In the genomic region with DNA sequence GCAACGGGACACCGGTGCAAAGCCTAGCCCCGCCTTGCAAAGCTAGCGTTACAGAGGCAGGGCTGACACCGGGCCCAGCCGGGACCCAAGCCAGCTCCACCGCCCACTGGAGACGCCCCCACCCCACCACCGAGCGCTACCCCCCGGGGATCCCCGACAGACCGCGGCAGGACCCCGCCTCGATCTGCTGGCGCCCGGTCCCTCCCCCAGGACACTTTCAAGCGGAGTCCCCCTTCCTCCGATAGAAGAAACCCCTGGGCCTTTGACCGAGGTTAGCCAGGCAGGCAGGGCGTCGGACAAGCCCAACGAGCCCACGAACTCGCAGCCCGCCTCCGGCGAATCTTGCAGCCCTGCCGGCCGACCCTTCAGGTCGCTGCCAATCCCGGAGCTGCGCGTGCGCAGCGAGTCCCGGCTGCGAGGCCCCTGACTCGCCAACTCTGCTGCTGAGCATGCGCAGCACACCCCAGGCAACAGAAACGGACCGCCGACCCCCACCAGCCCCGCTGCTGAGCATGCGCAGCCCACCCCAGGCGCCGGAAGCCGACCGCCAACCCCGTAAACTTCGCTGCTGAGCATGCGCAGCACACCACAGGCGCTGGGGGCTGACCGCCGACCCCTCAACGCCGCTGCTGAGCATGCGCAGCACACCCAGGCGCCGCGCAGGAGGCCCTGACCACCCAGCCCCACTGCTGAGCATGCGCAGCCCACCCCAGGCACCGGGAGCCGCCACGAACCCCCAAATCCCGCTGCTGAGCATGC, we compare ENCODE assay signal across 8 cellular contexts. TPM values are rescaled to one million over a fixed set of nuclear protein-coding genes. Genes with fewer than 3 reads are reported as not detected.
DNase-seq lines count a peak whose midpoint lies in the region; ATAC-seq, FAIRE-seq and TF ChIP-seq lines count a peak whose summit lies in the region.

No MANE protein-coding gene starts in this region.

- DNase-seq in GM12891 (ENCODE audit: insufficient read length, low spot score) = peak; percentile 99
- DNase-seq in NCI-H1417 treated with DMSO at 0.1 percent for 48 hours (lab: John Stamatoyannopoulos, UW) = peak; percentile 96
- peak; percentile 89 to 97 for DNase-seq in SW 1271 (lab: John Stamatoyannopoulos, UW)
- peak; percentile 98 to 100 for DNase-seq in heart right ventricle
- DNase-seq in posterior cingulate gyrus = peak; percentile 91 to 99 (median 94)
- DNase-seq in upper lobe of left lung = peak; percentile 95 to 98

- TF ChIP-seq POLR2A in GM12891 (IDR thresholded peaks at IDR 0.05; ENCODE audit: low read depth, low read length) (peak; percentile 88), upper lobe of left lung (IDR thresholded peaks at IDR 0.05) (peak in 2 of 4 donors; percentile 60 to 69)

- ATAC-seq in HG02798 (IDR thresholded peaks at IDR 0.05; ENCODE audit: poor library complexity, unreplicated experiment) (peak; percentile 87), heart right ventricle (peak; percentile 95 to 98 (median 96)), upper lobe of left lung (ENCODE audit: low FRiP score in 2 of 2) (peak; percentile 94 to 96)

- TF ChIP-seq CTCF in heart right ventricle (IDR thresholded peaks at IDR 0.05) (no peak), upper lobe of left lung (IDR thresholded peaks at IDR 0.05) (peak in 1 of 6 experiments; percentile 37)

- H3K36me3 ChIP-seq in heart right ventricle (peaks cover 0 to 24% (median 3%) of the 10 kb centered on the region in 9 donors), upper lobe of left lung (peaks cover 0 to under 1% (median 0%) of the 10 kb centered on the region in 4 donors)

- 0 to 1% (median 0%) methylated on average over 67 of the region's 67 CpGs for WGBS in adipose tissue, 3 donors
- 0 to 1% methylated on average over 64 to 67 of the region's 67 CpGs for WGBS in heart right ventricle, 2 donors
- 0% methylated on average over 7 to 30 of the region's 67 CpGs for WGBS in upper lobe of left lung, 2 donors

- H3K4me3 ChIP-seq in heart right ventricle (peak overlapping the region; percentile 64 to 99 (median 86)), upper lobe of left lung (peak overlapping the region; percentile 66 to 88 (median 76))

- no peak for TF ChIP-seq EP300 in upper lobe of left lung (IDR thresholded peaks at IDR 0.05)

- peak; percentile 100 for FAIRE-seq in GM12891 (lab: Jason Lieb, UNC)

- H3K27ac ChIP-seq in adipose tissue (ENCODE audit: low read depth, low read length) (peak overlapping the region; percentile 44), heart right ventricle (peak overlapping the region; percentile 96 to 100 (median 98)), upper lobe of left lung (peak overlapping the region; percentile 92 to 99 (median 97))

- intact Hi-C loops in heart right ventricle (cut with DNase I) = loop anchor here in 2 of 10 donors (5.0 kb wide), 1 partner anchor 46 kb away; no protein-coding TSS in a partner anchor
- intact Hi-C loops in posterior cingulate gyrus (cut with DNase I) = loop anchor here (2.0 to 5.0 kb wide), 3 partner anchors 40 to 59 kb away; a partner anchor contains a TSS

- H3K9me3 ChIP-seq in heart right ventricle (peaks cover 0 to 5% (median 0%) of the 10 kb centered on the region in 11 donors), upper lobe of left lung (no peaks in the 10 kb centered on the region)

- no peaks in the 10 kb centered on the region for H3K27me3 ChIP-seq in heart right ventricle
- no peaks in the 10 kb centered on the region for H3K27me3 ChIP-seq in upper lobe of left lung

- peaks cover 5 to 55% (median 42%) of the 10 kb centered on the region in 9 donors for H3K4me1 ChIP-seq in heart right ventricle
- H3K4me1 ChIP-seq in upper lobe of left lung = peaks cover 18 to 44% (median 29%) of the 10 kb centered on the region in 4 donors

TF ChIP-seq in GM12891, 5 proteins besides CTCF, POLR2A, EP300 and RAD21:
- peak; percentile 86; the same call in 1 of the 2 replicates for TF ChIP-seq POLR2AphosphoS5 (IDR thresholded peaks at IDR 0.05; ENCODE audit: low read depth, low read length)
- 0 out of 2 replicates have a peak, but pooled peaks have one; percentile 21 for TF ChIP-seq POU2F2 (IDR thresholded peaks at IDR 0.05; ENCODE audit: low read depth, low read length)
- TF ChIP-seq TAF1 (IDR thresholded peaks at IDR 0.05; ENCODE audit: low read depth, low read length) = no peak
- no peak for TF ChIP-seq PAX5 (IDR thresholded peaks at IDR 0.05; ENCODE audit: insufficient read depth, low read length, severe bottlenecking)
- no peak for TF ChIP-seq SPI1 (IDR thresholded peaks at IDR 0.05; ENCODE audit: low read depth, low read length)

RNA-seq across cellular contexts. Expression of a gene that starts 0.7 kb away (rescaled TPM):
- 16.1 TPM for polyA plus RNA-seq in GM12891 (2012; ENCODE audit: low read depth, missing spikeins)
- 100 to 1,000 TPM in 1 of 3 donors, 10 to 100 TPM in 2; 31.1 to 109 (median 61.1) TPM for polyA plus RNA-seq in adipose tissue
- 100 to 1,000 TPM; 100 to 204 (median 175) TPM for total RNA-seq in heart right ventricle
- polyA plus RNA-seq in heart right ventricle = 100 to 1,000 TPM in 1 of 2 donors, 10 to 100 TPM in 1; 49.2 to 126 TPM
- total RNA-seq in upper lobe of left lung = 10 to 100 TPM; 40.9 to 87.3 (median 77.3) TPM

RNA-seq across cellular contexts. Expression of a gene that starts 39.5 kb away (rescaled TPM):
- 19.1 TPM for polyA plus RNA-seq in GM12891 (2012; ENCODE audit: low read depth, missing spikeins)
- 10 to 100 TPM in 2 of 3 donors, 1 to 10 TPM in 1; 8.2 to 19.1 (median 16.7) TPM for polyA plus RNA-seq in adipose tissue
- total RNA-seq in heart right ventricle = 10 to 100 TPM; 17.3 to 24.0 (median 19.9) TPM
- polyA plus RNA-seq in heart right ventricle = 10 to 100 TPM in 1 of 2 donors, 1 to 10 TPM in 1; 8.7 to 15.3 TPM
- total RNA-seq in upper lobe of left lung = 10 to 100 TPM; 17.1 to 19.5 (median 18.0) TPM

RNA-seq across cellular contexts. Expression of a gene that starts 56.4 kb away (rescaled TPM):
- polyA plus RNA-seq in GM12891 (2012; ENCODE audit: low read depth, missing spikeins) = 3,128 TPM
- polyA plus RNA-seq in adipose tissue = 1,000 to 10,000 TPM; 1,415 to 2,950 (median 1,968) TPM
- 100 to 1,000 TPM; 446 to 663 (median 505) TPM for total RNA-seq in heart right ventricle
- 1,000 to 10,000 TPM; 1,343 to 1,956 TPM for polyA plus RNA-seq in heart right ventricle
- total RNA-seq in upper lobe of left lung = 1,000 to 10,000 TPM in 2 of 6 donors, 100 to 1,000 TPM in 4; 689 to 1,790 (median 847) TPM

Comparison
In these comparisons a context has a peak if more than half of its experiments do, and no peak if none do; other contexts are left out.
1. Peak in every context shown above with its lines: DNase-seq, ATAC-seq, H3K4me3 ChIP-seq and H3K27ac ChIP-seq.
2. H3K27ac ChIP-seq: peak in every context shown above with its lines; median percentile 98 in heart right ventricle; 97 in upper lobe of left lung; 44 in adipose tissue.